Comparison of ENCODE assay signal across 8 cellular contexts in the genomic region with DNA sequence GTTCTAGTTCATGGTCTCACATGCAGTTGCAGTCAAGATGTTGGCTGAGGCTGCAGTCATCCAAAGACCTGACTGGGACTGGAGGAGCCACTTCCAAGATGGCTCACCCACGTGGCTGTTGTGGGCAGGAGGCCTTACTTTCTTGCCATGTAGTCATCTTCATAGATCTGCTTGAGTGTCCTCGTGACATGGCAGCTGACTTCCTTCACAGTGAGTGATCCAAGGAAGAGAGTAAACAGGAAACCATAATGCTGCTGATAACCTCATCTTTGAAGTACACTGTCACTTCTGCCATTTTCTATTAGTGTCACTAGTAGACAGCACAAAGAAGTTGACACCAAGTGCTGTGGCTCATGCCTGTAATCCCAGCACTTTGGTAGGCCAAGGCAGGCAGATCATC. TPM values are rescaled to one million over a fixed set of nuclear protein-coding genes. Genes with fewer than 3 reads are reported as not detected.
A peak's percentile ranks its signal among the peaks of the same experiment; 100 is the strongest.
DNase-seq lines count a peak whose midpoint lies in the region; ATAC-seq and TF ChIP-seq lines count a peak whose summit lies in the region.

No MANE protein-coding gene starts in this region.

- no peak for TF ChIP-seq CTCF in suprapubic skin (IDR thresholded peaks at IDR 0.05)

- ATAC-seq in GM19025 (IDR thresholded peaks at IDR 0.05; ENCODE audit: low read depth, unreplicated experiment) (peak; percentile 43), HG03469 (IDR thresholded peaks at IDR 0.05; ENCODE audit: unreplicated experiment) (peak; percentile 48)

- H2BK5ac ChIP-seq in mesendoderm (ENCODE audit: low read length), result no peak overlapping the region

- no CpG with 5 or more reads among the region's 2 CpGs for WGBS in mesendoderm (ENCODE audit: extremely low coverage, insufficient coverage, low lambda C conversion rate)
- 70% methylated on average over 2 of the region's 2 CpGs for WGBS in suprapubic skin

- H2AK5ac ChIP-seq in mesendoderm (ENCODE audit: low read length), result no peak overlapping the region

- no peak overlapping the region for H3K56ac ChIP-seq in mesendoderm (ENCODE audit: low read length)

- H3K79me2 ChIP-seq in mesendoderm (ENCODE audit: control insufficient read depth, insufficient read depth, low read length), result no peaks in the 10 kb centered on the region

- no peaks in the 10 kb centered on the region for H3K4me1 ChIP-seq in mesendoderm (ENCODE audit: control insufficient read depth, low read depth, low read length)
- H3K4me1 ChIP-seq in suprapubic skin, result no peaks in the 10 kb centered on the region

- no peak overlapping the region for H3K23ac ChIP-seq in mesendoderm (ENCODE audit: low read length)

- H2BK120ac ChIP-seq in mesendoderm (ENCODE audit: low read depth, low read length), result no peak overlapping the region

- no peak for TF ChIP-seq POLR2A in suprapubic skin (IDR thresholded peaks at IDR 0.05)

- H3K27me3 ChIP-seq in mesendoderm (ENCODE audit: insufficient read depth, low read length, poor library complexity) (no peaks in the 10 kb centered on the region), suprapubic skin (no peaks in the 10 kb centered on the region)

- H2BK15ac ChIP-seq in mesendoderm (replicated peaks; ENCODE audit: low read depth), result no peak overlapping the region

- peak; percentile 21 for DNase-seq in activated T-cell treated with anti-CD3 and anti-CD28 coated beads, Interleukin-2, amount 50 U/mL, for 1 hour
- DNase-seq in stimulated activated CD4-positive, alpha-beta T cell treated with anti-CD3 and anti-CD28 coated beads, TNF-alpha, amount 100 ng/mL, for 24 hours (ENCODE audit: low read depth in 3 of 3), result peak in 2 of 3 experiments; percentile 2 to 24
- DNase-seq in NCI-H1417 (lab: John Stamatoyannopoulos, UW) (no peak), mesendoderm (no peak), 8988T (no peak), suprapubic skin (ENCODE audit: low spot score in 2 of 2) (no peak)

- H3K27ac ChIP-seq in mesendoderm (ENCODE audit: low read depth, low read length) (no peak overlapping the region), suprapubic skin (no peak overlapping the region)

- H3K36me3 ChIP-seq in mesendoderm (ENCODE audit: control insufficient read depth, insufficient read depth, low read length) (no peaks in the 10 kb centered on the region), suprapubic skin (no peaks in the 10 kb centered on the region)

- H4K8ac ChIP-seq in mesendoderm (ENCODE audit: low read depth, low read length), result no peak overlapping the region

- H3K9me3 ChIP-seq in suprapubic skin, result no peaks in the 10 kb centered on the region

- no peak overlapping the region for H3K9ac ChIP-seq in mesendoderm (ENCODE audit: low read length)

- H3K4me3 ChIP-seq in mesendoderm (ENCODE audit: low read length) (no peak overlapping the region), suprapubic skin (no peak overlapping the region)

- H3K18ac ChIP-seq in mesendoderm (ENCODE audit: low read length), result no peak overlapping the region

- no peak overlapping the region for H3K4me2 ChIP-seq in mesendoderm (ENCODE audit: low read length)

- H3K79me1 ChIP-seq in mesendoderm (ENCODE audit: low read length), result no peaks in the 10 kb centered on the region

- TF ChIP-seq EP300 in suprapubic skin (IDR thresholded peaks at IDR 0.05), result no peak

- H3K4ac ChIP-seq in mesendoderm (ENCODE audit: low read depth, low read length), result no peak overlapping the region

- no peak overlapping the region for H4K5ac ChIP-seq in mesendoderm (ENCODE audit: low read length)

RNA-seq across cellular contexts. Expression of a gene that starts 40.1 kb away (rescaled TPM):
- 75.2 TPM for polyA plus RNA-seq in mesendoderm (2013, experiment 1 of 2)
- 74.1 TPM for polyA plus RNA-seq in mesendoderm (2013, experiment 2 of 2)
- 10 to 100 TPM; 15.3 to 35.4 (median 29.2) TPM for total RNA-seq in suprapubic skin

Comparison
In these comparisons a context has a peak if more than half of its experiments do, and no peak if none do; other contexts are left out.
1. DNase-seq: peak in activated T-cell treated with anti-CD3 and anti-CD28 coated beads, Interleukin-2, amount 50 U/mL, for 1 hour (single experiment) and stimulated activated CD4-positive, alpha-beta T cell treated with anti-CD3 and anti-CD28 coated beads, TNF-alpha, amount 100 ng/mL, for 24 hours (2 of 3); none in NCI-H1417 (0 of 3), mesendoderm (single experiment), 8988T (single experiment) and suprapubic skin (0 of 2).